ENCODE assay signal across 17 cellular contexts in genomic region chr7:50405246-50405645, GRCh38. TPM values are rescaled to one million over a fixed set of nuclear protein-coding genes. Genes with fewer than 3 reads are reported as not detected.
DNase-seq lines count a peak whose midpoint lies in the region; ATAC-seq and TF ChIP-seq lines count a peak whose summit lies in the region.
"Had no signal": no experiment of that assay in that cellular context is flagged by ENCODE, and none has a peak within 500 bp of the region (broad histone marks: within the 10 kb centered on the region; RNA-seq: fewer than 3 reads in every experiment).

No MANE protein-coding gene starts in this region.

- H3K9me3 Mint-ChIP-seq in T-helper 2 cell treated with Interferon-gamma antibody and Interleukin-4, amounts not matched to agents 5 μg/mL and 100 μg/mL, for 36 hours: no peaks in the 10 kb centered on the region
- H3K9me3 Mint-ChIP-seq in activated CD4-positive, alpha-beta memory T cell treated with anti-CD3 and anti-CD28 coated beads for 36 hours: no peaks in the 10 kb centered on the region
- H3K9me3 Mint-ChIP-seq in natural killer cell (no peaks in the 10 kb centered on the region), type B pancreatic cell (no peaks in the 10 kb centered on the region)

- H3K27me3 Mint-ChIP-seq in T-helper 2 cell treated with Interferon-gamma antibody and Interleukin-4, amounts not matched to agents 5 μg/mL and 100 μg/mL, for 36 hours (ENCODE audit: low read depth): no peaks in the 10 kb centered on the region
- H3K27me3 Mint-ChIP-seq in activated CD4-positive, alpha-beta memory T cell treated with anti-CD3 and anti-CD28 coated beads for 36 hours: no peaks in the 10 kb centered on the region
- H3K27me3 Mint-ChIP-seq in natural killer cell (ENCODE audit: low read depth in 2 of 2) (no peaks in the 10 kb centered on the region), type B pancreatic cell (peaks cover 27% of the 10 kb centered on the region)

- no peaks in the 10 kb centered on the region for H3K79me2 ChIP-seq in Karpas-422 (ENCODE audit: low read length)

- no peak overlapping the region for H3K4me3 Mint-ChIP-seq in T-helper 2 cell treated with Interferon-gamma antibody and Interleukin-4, amounts not matched to agents 5 μg/mL and 100 μg/mL, for 36 hours
- no peak overlapping the region for H3K4me3 Mint-ChIP-seq in activated CD4-positive, alpha-beta memory T cell treated with anti-CD3 and anti-CD28 coated beads for 36 hours
- H3K4me3 Mint-ChIP-seq in natural killer cell: no peak overlapping the region
- H3K4me3 Mint-ChIP-seq in type B pancreatic cell: no peak overlapping the region
- H3K4me3 Mint-ChIP-seq: nephron progenitor cell had no signal

- no peaks in the 10 kb centered on the region for H3K9me2 ChIP-seq in Karpas-422 (replicated peaks; ENCODE audit: insufficient read depth, low read length)

- H3K27ac ChIP-seq in Karpas-422 (ENCODE audit: low read length): no peak overlapping the region
- H3K27ac ChIP-seq: esophagus squamous epithelium had no signal

- no peak overlapping the region for H3K4me3 ChIP-seq in Karpas-422 (ENCODE audit: low read length)
- H3K4me3 ChIP-seq: esophagus squamous epithelium had no signal

- peaks cover 43% of the 10 kb centered on the region for H3K4me1 Mint-ChIP-seq in T-helper 2 cell treated with Interferon-gamma antibody and Interleukin-4, amounts not matched to agents 5 μg/mL and 100 μg/mL, for 36 hours (ENCODE audit: low read depth)
- peaks cover 80% of the 10 kb centered on the region for H3K4me1 Mint-ChIP-seq in activated CD4-positive, alpha-beta memory T cell treated with anti-CD3 and anti-CD28 coated beads for 36 hours (ENCODE audit: low read depth)
- H3K4me1 Mint-ChIP-seq in natural killer cell (peaks cover 61 to 81% of the 10 kb centered on the region in 2 donors), type B pancreatic cell (ENCODE audit: unreplicated experiment) (no peaks in the 10 kb centered on the region)
- H3K4me1 Mint-ChIP-seq: nephron progenitor cell had no signal

- H3K27ac Mint-ChIP-seq in T-helper 2 cell treated with Interferon-gamma antibody and Interleukin-4, amounts not matched to agents 5 μg/mL and 100 μg/mL, for 36 hours: peak overlapping the region; percentile 56
- peak overlapping the region; percentile 63 for H3K27ac Mint-ChIP-seq in activated CD4-positive, alpha-beta memory T cell treated with anti-CD3 and anti-CD28 coated beads for 36 hours
- H3K27ac Mint-ChIP-seq in natural killer cell (peak overlapping the region; percentile 72 to 91), type B pancreatic cell (no peak overlapping the region)
- H3K27ac Mint-ChIP-seq: nephron progenitor cell had no signal

- POLR2A ChIA-PET in activated CD4-positive, alpha-beta memory T cell treated with anti-CD3 and anti-CD28 coated beads for 36 hours (lab: Charles Lee): no interaction called here

- no peak for DNase-seq in T-helper 2 cell treated with Interferon-gamma antibody and Interleukin-4, amounts not matched to agents 5 μg/mL and 100 μg/mL, for 36 hours (ENCODE audit: low spot score)
- DNase-seq in T-helper 2 cell: no peak
- no peak for DNase-seq in activated CD4-positive, alpha-beta memory T cell treated with anti-CD3 and anti-CD28 coated beads for 36 hours
- DNase-seq in natural killer cell: no peak
- DNase-seq in Karpas-422: no peak
- no peak for DNase-seq in type B pancreatic cell (ENCODE audit: extremely low spot score, unreplicated experiment)
- no peak for DNase-seq in iPS-NIHi11 (ENCODE audit: low spot score)
- DNase-seq: cortex of kidney, esophagus squamous epithelium, KG1, NCI-H1436 treated with DMSO at 0.1 percent for 48 hours, NCI-H748 treated with DMSO at 0.1 percent for 48 hours, nephron progenitor cell, substantia nigra, T1000 had no signal

- no peak for TF ChIP-seq CTCF in natural killer cell (IDR thresholded peaks at IDR 0.05)
- TF ChIP-seq CTCF in type B pancreatic cell (conservative IDR thresholded peaks at IDR 0.05): no peak

- intact Hi-C loops in activated CD4-positive, alpha-beta memory T cell treated with anti-CD3 and anti-CD28 coated beads for 36 hours (cut with micrococcal nuclease): no loop called here
- intact Hi-C loops in natural killer cell (cut with micrococcal nuclease): no loop called here

- ATAC-seq in GM19351 (IDR thresholded peaks at IDR 0.05; ENCODE audit: unreplicated experiment) (peak; percentile 32), natural killer cell (no peak)
- ATAC-seq: left lobe of liver had no signal

- H3K9me3 ChIP-seq in Karpas-422 (ENCODE audit: low read length): no peaks in the 10 kb centered on the region
- H3K9me3 ChIP-seq: esophagus squamous epithelium had no signal

- no peak overlapping the region for H3K4me2 ChIP-seq in Karpas-422 (ENCODE audit: low read depth, low read length, poor library complexity, severe bottlenecking)

- no peaks in the 10 kb centered on the region for H3K27me3 ChIP-seq in Karpas-422 (ENCODE audit: low read length)

- H3K36me3 ChIP-seq in Karpas-422 (ENCODE audit: insufficient read depth, low read length): peaks cover 18% of the 10 kb centered on the region

- H4K20me1 ChIP-seq in Karpas-422 (ENCODE audit: insufficient read depth, low read depth, low read length): no peaks in the 10 kb centered on the region

- no peak overlapping the region for H2AFZ ChIP-seq in Karpas-422 (ENCODE audit: low read length)

- H3K9ac ChIP-seq in Karpas-422 (ENCODE audit: low read length): no peak overlapping the region

- H3K4me1 ChIP-seq in Karpas-422 (ENCODE audit: low read length): peaks cover 32% of the 10 kb centered on the region

- peaks cover 61% of the 10 kb centered on the region for H3K36me3 Mint-ChIP-seq in T-helper 2 cell treated with Interferon-gamma antibody and Interleukin-4, amounts not matched to agents 5 μg/mL and 100 μg/mL, for 36 hours (ENCODE audit: low read depth)
- H3K36me3 Mint-ChIP-seq in activated CD4-positive, alpha-beta memory T cell treated with anti-CD3 and anti-CD28 coated beads for 36 hours: peaks cover 41% of the 10 kb centered on the region
- H3K36me3 Mint-ChIP-seq in natural killer cell (peaks cover 18% of the 10 kb centered on the region), type B pancreatic cell (no peaks in the 10 kb centered on the region)

- CTCF ChIA-PET in activated CD4-positive, alpha-beta memory T cell treated with anti-CD3 and anti-CD28 coated beads for 36 hours (lab: Charles Lee): interaction anchor here (1.0 to 3.2 kb wide), 3 partner anchors 11 to 31 kb away, joined by 3 to 11 read pairs (median 3); no protein-coding TSS in a partner anchor

RNA-seq across cellular contexts. Expression of gene FIGNL1, which starts 44.9 kb away (rescaled TPM):
- 10 to 100 TPM; 46.2 to 49.0 TPM for total RNA-seq in activated CD4-positive, alpha-beta memory T cell treated with anti-CD3 and anti-CD28 coated beads for 36 hours
- total RNA-seq in natural killer cell: 10 to 100 TPM in 1 of 3 donors, 1 to 10 TPM in 2; 5.5 to 12.6 (median 7.6) TPM
- total RNA-seq in Karpas-422 (2014; rRNA removed; shearing (Covaris generic); ENCODE audit: low replicate concordance): 20.9 and 27.8 TPM in 2 replicates
- total RNA-seq in type B pancreatic cell (ENCODE audit: low replicate concordance): 15.8 and 28.6 TPM in 2 replicates
